In the genomic region with DNA sequence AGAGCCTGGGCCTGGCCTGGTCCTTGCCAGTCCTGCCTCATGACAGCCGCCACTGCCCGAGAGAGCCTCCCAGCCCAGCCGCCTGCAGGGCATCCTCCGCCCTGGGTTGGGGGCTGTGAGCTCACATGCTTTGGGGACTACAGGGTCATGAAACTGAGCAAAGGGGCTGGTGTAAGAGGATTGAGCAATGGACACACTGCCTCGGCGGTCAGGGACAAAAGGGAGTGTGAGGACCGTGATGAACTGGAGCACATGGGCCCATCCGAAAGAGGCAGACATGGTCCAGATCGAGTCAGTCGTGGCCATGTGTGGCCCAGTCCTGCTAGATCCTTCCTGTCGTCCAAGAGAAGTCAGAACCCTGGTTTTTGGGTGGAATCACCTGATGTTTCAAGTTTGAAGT, we compare ENCODE assay signal across 18 cellular contexts. TPM values are rescaled to one million over a fixed set of nuclear protein-coding genes. Genes with fewer than 3 reads are reported as not detected.
"Had no signal": no experiment of that assay in that cellular context is flagged by ENCODE, and none has a peak within 500 bp of the region (broad histone marks: within the 10 kb centered on the region; RNA-seq: fewer than 3 reads in every experiment).

No MANE protein-coding gene starts in this region.

- DNase-seq: activated CD4-positive, alpha-beta T cell treated with anti-CD3 and anti-CD28 coated beads, Interleukin-2, amount 50 U/mL, for 48 hours; activated effector memory CD4-positive, alpha-beta T cell treated with Interleukin-2 at 50 U/mL for 16 hours; activated naive CD4-positive, alpha-beta T cell treated with anti-CD3 and anti-CD28 coated beads, Interleukin-2, amount 50 U/mL, for 16 hours; activated T-cell treated with anti-CD3 and anti-CD28 coated beads, Interleukin-2, amount 50 U/mL, for 24 hours; central memory CD4-positive, alpha-beta T cell; cortex of kidney; effector CD4-positive, alpha-beta T cell; esophagus squamous epithelium; immature natural killer cell; mesendoderm; retina; T-helper 1 cell; T1000 had no signal

- H3K4me1 Mint-ChIP-seq: immature natural killer cell had no signal

- H3K9me3 ChIP-seq: esophagus squamous epithelium, suprapubic skin had no signal

- H3K27ac ChIP-seq: esophagus squamous epithelium, suprapubic skin had no signal

- H3K36me3 Mint-ChIP-seq: immature natural killer cell, type B pancreatic cell had no signal

- H3K4me3 ChIP-seq: esophagus squamous epithelium, suprapubic skin had no signal

- H3K36me3 ChIP-seq: esophagus squamous epithelium, suprapubic skin had no signal

- H3K9me3 Mint-ChIP-seq: activated T-cell treated with anti-CD3 and anti-CD28 coated beads, Interleukin-2, amount 50 U/mL, for 24 hours; immature natural killer cell; stimulated activated naive CD8-positive, alpha-beta T cell treated with anti-CD3 and anti-CD28 coated beads, Interleukin-15, Interleukin-2, amounts not matched to agents 100 ng/mL and 50 ng/mL, for 24 hours; type B pancreatic cell had no signal

- H3K4me3 Mint-ChIP-seq: activated T-cell treated with anti-CD3 and anti-CD28 coated beads, Interleukin-2, amount 50 U/mL, for 24 hours; immature natural killer cell; stimulated activated naive CD8-positive, alpha-beta T cell treated with anti-CD3 and anti-CD28 coated beads, Interleukin-15, Interleukin-2, amounts not matched to agents 100 ng/mL and 50 ng/mL, for 24 hours had no signal

- H3K27ac Mint-ChIP-seq: activated T-cell treated with anti-CD3 and anti-CD28 coated beads, Interleukin-2, amount 50 U/mL, for 24 hours; immature natural killer cell; stimulated activated naive CD8-positive, alpha-beta T cell treated with anti-CD3 and anti-CD28 coated beads, Interleukin-15, Interleukin-2, amounts not matched to agents 100 ng/mL and 50 ng/mL, for 24 hours; type B pancreatic cell had no signal

- H3K4me1 ChIP-seq: esophagus squamous epithelium, suprapubic skin had no signal

RNA-seq across cellular contexts. Expression of a gene that starts 52.3 kb away (rescaled TPM):
- total RNA-seq: fibroblast of villous mesenchyme, liver had no signal
- polyA plus RNA-seq: immature natural killer cell, liver had no signal
